Comparison of ENCODE assay signal across 35 cellular contexts in the genomic region with DNA sequence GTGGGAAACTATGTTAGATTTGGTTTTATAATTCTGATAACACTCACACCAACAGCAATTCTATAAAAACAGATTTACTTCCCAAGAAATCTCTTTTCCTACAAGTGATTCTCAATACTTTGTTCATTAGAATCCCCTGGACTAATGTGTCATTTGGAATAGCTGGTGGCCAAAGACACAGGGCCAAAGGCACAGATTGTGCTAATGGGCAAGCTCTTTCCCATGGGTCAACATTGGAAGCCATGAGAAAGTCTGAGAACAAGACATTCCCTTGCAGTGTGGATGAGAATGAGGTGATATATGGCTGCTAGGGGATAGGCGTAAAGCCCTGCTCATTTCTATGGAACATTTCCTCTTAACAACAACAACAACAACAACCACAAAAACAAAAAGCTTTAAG.
"Had no signal": no experiment of that assay in that cellular context is flagged by ENCODE, and none has a peak within 500 bp of the region (broad histone marks: within the 10 kb centered on the region; RNA-seq: fewer than 3 reads in every experiment).

No MANE protein-coding gene starts in this region.

- ATAC-seq: activated CD8-positive, alpha-beta T cell treated with anti-CD3 and anti-CD28 coated beads for 36 hours; activated naive CD4-positive, alpha-beta T cell treated with anti-CD3 and anti-CD28 coated beads, Interleukin-2, amount 50 U/mL, for 72 hours; activated T-cell treated with anti-CD3 and anti-CD28 coated beads, Interleukin-2, amount 50 U/mL, for 4 hours; activated T-cell treated with anti-CD3 and anti-CD28 coated beads, Interleukin-2, amount 50 U/mL, for 72 hours; activated T-helper 17 cell treated with anti-CD3 and anti-CD28 coated beads, Interleukin-2, amount 50 U/mL, for 72 hours; body of pancreas had no signal

- H3K27me3 ChIP-seq: adrenal gland, body of pancreas, brain microvascular endothelial cell, breast epithelium had no signal

- H3K4me1 ChIP-seq: adrenal gland, body of pancreas, breast epithelium had no signal

- H3K27me3 Mint-ChIP-seq: activated CD8-positive, alpha-beta T cell treated with anti-CD3 and anti-CD28 coated beads for 36 hours; activated naive CD8-positive, alpha-beta T cell treated with anti-CD3 and anti-CD28 coated beads for 36 hours had no signal

- H3K27ac ChIP-seq: adrenal gland, body of pancreas, brain microvascular endothelial cell, breast epithelium, VCaP had no signal

- DNase-seq: activated B cell treated with CpG ODN at 0.5 μM for 24 hours; activated CD4-positive, alpha-beta memory T cell treated with anti-CD3 and anti-CD28 coated beads for 36 hours; activated CD4-positive, alpha-beta T cell treated with anti-CD3 and anti-CD28 coated beads for 4 hours; activated CD4-positive, alpha-beta T cell treated with anti-CD3 and anti-CD28 coated beads, Interleukin-2, amount 10 ng/mL, durations not matched to agents 24 days and 14 days; activated CD4-positive, alpha-beta T cell treated with anti-CD3 and anti-CD28 coated beads, Interleukin-2, amount 50 U/mL, for 1 hour; activated CD4-positive, alpha-beta T cell treated with anti-CD3 and anti-CD28 coated beads, Interleukin-2, amount 50 U/mL, for 4 hours; activated CD4-positive, CD25-positive, alpha-beta regulatory T cell treated with anti-CD3 and anti-CD28 coated beads, Interleukin-2, amount 50 U/mL, for 72 hours; activated CD8-positive, alpha-beta memory T cell treated with anti-CD3 and anti-CD28 coated beads, Interleukin-2, amount 50 U/mL, for 4 hours; activated CD8-positive, alpha-beta T cell treated with anti-CD3 and anti-CD28 coated beads for 36 hours; activated effector memory CD4-positive, alpha-beta T cell treated with anti-CD3 and anti-CD28 coated beads, Interleukin-2, amount 50 U/mL, for 16 hours; activated gamma-delta T cell treated with Interleukin-2 at 50 U/mL for 16 hours; activated naive CD4-positive, alpha-beta T cell; activated naive CD4-positive, alpha-beta T cell treated with anti-CD3 and anti-CD28 coated beads for 36 hours; activated naive CD4-positive, alpha-beta T cell treated with anti-CD3 and anti-CD28 coated beads, Interleukin-2, amount 50 U/mL, for 16 hours; activated naive CD8-positive, alpha-beta T cell treated with anti-CD3 and anti-CD28 coated beads for 36 hours; activated T-cell treated with anti-CD3 and anti-CD28 coated beads for 4 hours; activated T-cell treated with anti-CD3 and anti-CD28 coated beads, Interleukin-2, amount 50 U/mL, for 1 hour; activated T-cell treated with anti-CD3 and anti-CD28 coated beads, Interleukin-2, amount 50 U/mL, for 4 hours; activated T-cell treated with anti-CD3 and anti-CD28 coated beads, Interleukin-2, amount 50 U/mL, for 72 hours; adrenal gland; amniotic stem cell; aorta; body of pancreas; brain microvascular endothelial cell; T-helper 1 cell; T-helper 2 cell; T-helper 9 cell had no signal

- H3K9me3 ChIP-seq: adrenal gland, body of pancreas, breast epithelium had no signal

- H3K27ac Mint-ChIP-seq: activated B cell treated with CpG ODN at 0.5 μM for 24 hours; activated CD4-positive, alpha-beta memory T cell treated with anti-CD3 and anti-CD28 coated beads for 36 hours; activated CD4-positive, alpha-beta T cell treated with anti-CD3 and anti-CD28 coated beads, Interleukin-2, amount 10 ng/mL, durations not matched to agents 24 days and 14 days; activated CD8-positive, alpha-beta T cell treated with anti-CD3 and anti-CD28 coated beads for 36 hours; activated naive CD4-positive, alpha-beta T cell treated with anti-CD3 and anti-CD28 coated beads for 36 hours; activated naive CD4-positive, alpha-beta T cell treated with anti-CD3 and anti-CD28 coated beads, Interleukin-2, amount 50 U/mL, for 72 hours; activated naive CD8-positive, alpha-beta T cell treated with anti-CD3 and anti-CD28 coated beads for 36 hours; activated T-cell treated with anti-CD3 and anti-CD28 coated beads, Interleukin-2, amount 50 U/mL, for 72 hours; activated T-helper 1 cell treated with anti-CD3 and anti-CD28 coated beads, Interleukin-12 subunit alpha, Interleukin-12 subunit beta, Interleukin-2, Interleukin-4 antibody, amounts not matched to agents 30 ng/mL and 10 ng/mL and 1 ng/mL, durations not matched to agents 14 hours and 24 hours and 36 hours; activated T-helper 17 cell treated with anti-CD3 and anti-CD28 coated beads, Interleukin-2, amount 50 U/mL, for 72 hours; T-helper 1 cell treated with Interleukin-12 subunit alpha and Interleukin-12 subunit beta and Interleukin-4 antibody, amounts not matched to agents 30 μg/mL and 1 μg/mL, for 36 hours; T-helper 2 cell treated with Interferon-gamma antibody and Interleukin-4, amounts not matched to agents 5 μg/mL and 100 μg/mL, for 36 hours had no signal

- H3K4me1 Mint-ChIP-seq: activated B cell treated with CpG ODN at 0.5 μM for 24 hours; activated CD4-positive, alpha-beta T cell treated with anti-CD3 and anti-CD28 coated beads, Interleukin-2, amount 10 ng/mL, durations not matched to agents 24 days and 14 days; activated naive CD8-positive, alpha-beta T cell treated with anti-CD3 and anti-CD28 coated beads for 36 hours; activated T-helper 17 cell treated with anti-CD3 and anti-CD28 coated beads, Interleukin-2, amount 50 U/mL, for 72 hours; central memory CD8-positive, alpha-beta T cell had no signal

- H3K9me3 Mint-ChIP-seq: activated CD4-positive, alpha-beta T cell treated with anti-CD3 and anti-CD28 coated beads, Interleukin-2, amount 10 ng/mL, durations not matched to agents 24 days and 14 days; activated T-helper 1 cell treated with anti-CD3 and anti-CD28 coated beads, Interleukin-12 subunit alpha, Interleukin-12 subunit beta, Interleukin-2, Interleukin-4 antibody, amounts not matched to agents 30 ng/mL and 10 ng/mL and 1 ng/mL, durations not matched to agents 14 hours and 24 hours and 36 hours; central memory CD8-positive, alpha-beta T cell; T-helper 1 cell treated with Interleukin-12 subunit alpha and Interleukin-12 subunit beta and Interleukin-4 antibody, amounts not matched to agents 30 μg/mL and 1 μg/mL, for 36 hours; T-helper 2 cell treated with Interferon-gamma antibody and Interleukin-4, amounts not matched to agents 5 μg/mL and 100 μg/mL, for 36 hours had no signal

- H3K36me3 ChIP-seq: adrenal gland, brain microvascular endothelial cell had no signal

- H3K4me3 ChIP-seq: adrenal gland, body of pancreas, breast epithelium had no signal

- H3K4me3 Mint-ChIP-seq: activated B cell treated with CpG ODN at 0.5 μM for 24 hours; activated CD4-positive, alpha-beta memory T cell treated with anti-CD3 and anti-CD28 coated beads for 36 hours; activated CD4-positive, alpha-beta T cell treated with anti-CD3 and anti-CD28 coated beads, Interleukin-2, amount 10 ng/mL, durations not matched to agents 24 days and 14 days; activated CD8-positive, alpha-beta T cell treated with anti-CD3 and anti-CD28 coated beads for 36 hours; activated naive CD4-positive, alpha-beta T cell treated with anti-CD3 and anti-CD28 coated beads for 36 hours; activated naive CD8-positive, alpha-beta T cell treated with anti-CD3 and anti-CD28 coated beads for 36 hours; activated T-cell treated with anti-CD3 and anti-CD28 coated beads, Interleukin-2, amount 50 U/mL, for 4 hours; activated T-cell treated with anti-CD3 and anti-CD28 coated beads, Interleukin-2, amount 50 U/mL, for 72 hours; activated T-helper 1 cell treated with anti-CD3 and anti-CD28 coated beads, Interleukin-12 subunit alpha, Interleukin-12 subunit beta, Interleukin-2, Interleukin-4 antibody, amounts not matched to agents 30 ng/mL and 10 ng/mL and 1 ng/mL, durations not matched to agents 14 hours and 24 hours and 36 hours; activated T-helper 17 cell treated with anti-CD3 and anti-CD28 coated beads, Interleukin-2, amount 50 U/mL, for 72 hours; central memory CD8-positive, alpha-beta T cell; T-helper 1 cell treated with Interleukin-12 subunit alpha and Interleukin-12 subunit beta and Interleukin-4 antibody, amounts not matched to agents 30 μg/mL and 1 μg/mL, for 36 hours; T-helper 2 cell treated with Interferon-gamma antibody and Interleukin-4, amounts not matched to agents 5 μg/mL and 100 μg/mL, for 36 hours had no signal
